Comparison of ENCODE assay signal across 11 cellular contexts in the genomic region with DNA sequence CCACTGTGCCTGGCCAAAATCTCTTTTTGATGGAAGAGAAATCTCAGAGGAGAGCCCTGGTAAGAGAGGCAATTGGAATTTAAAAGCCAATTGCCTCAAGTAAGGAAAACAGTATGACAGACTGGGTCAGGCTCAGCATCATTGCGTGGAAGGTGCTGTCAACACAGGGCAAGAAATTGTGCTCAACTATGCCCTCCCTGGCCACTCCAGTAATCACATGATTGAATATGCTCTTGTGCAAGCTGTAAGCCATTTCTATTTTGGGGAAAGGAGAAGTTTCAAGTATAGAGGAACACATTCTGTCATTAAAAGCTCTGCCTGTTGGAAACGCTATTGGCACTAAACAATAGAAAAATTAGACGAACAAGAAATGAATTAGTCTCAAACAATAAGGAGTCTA.
A peak's percentile ranks its signal among the peaks of the same experiment; 100 is the strongest.
DNase-seq lines count a peak whose midpoint lies in the region; ATAC-seq, FAIRE-seq and TF ChIP-seq lines count a peak whose summit lies in the region.
"Had no signal": no experiment of that assay in that cellular context is flagged by ENCODE, and none has a peak within 500 bp of the region (broad histone marks: within the 10 kb centered on the region; RNA-seq: fewer than 3 reads in every experiment).

No MANE protein-coding gene starts in this region.

- no peak overlapping the region for H3K9ac ChIP-seq in H1 (replicated peaks in 1 of 4; ENCODE audit: extremely low read depth in 1 of 4, low read depth in 3 of 4, low read length in 3 of 4)

- no peak for TF ChIP-seq EP300 in H1 (IDR thresholded peaks at IDR 0.05; ENCODE audit: borderline replicate concordance in 1 of 2, low read depth in 2 of 2, low read length in 2 of 2)
- TF ChIP-seq EP300 in transverse colon (IDR thresholded peaks at IDR 0.05; ENCODE audit: low read depth), result no peak

- no peak overlapping the region for H3K18ac ChIP-seq in H1 (ENCODE audit: extremely low read depth, low read length)

- no peaks in the 10 kb centered on the region for H3K79me2 ChIP-seq in H1 (ENCODE audit: control insufficient read depth in 1 of 2, insufficient read depth in 2 of 2, low read length in 2 of 2)

- no peak overlapping the region for H3K4me3 Mint-ChIP-seq in MCF 10A (ENCODE audit: unreplicated experiment)

- BruUV-seq in MCF 10A (replicated peaks; lab: Mats Ljungman, UMichigan), result no TSS peak

- POLR2A ChIA-PET in MCF 10A (lab: Yijun Ruan, JAX), result no interaction called here
- POLR2A ChIA-PET in H1 (lab: Charles Lee; ENCODE audit: partially characterized antibody), result no interaction called here

- no peak overlapping the region for H2AK5ac ChIP-seq in H1 (ENCODE audit: low read depth, low read length)

- no peak overlapping the region for H3K14ac ChIP-seq in H1 (ENCODE audit: insufficient read length)

- no peaks in the 10 kb centered on the region for H3K79me1 ChIP-seq in H1 (ENCODE audit: low read depth, low read length)

- no peak for TF ChIP-seq POLR2A in breast epithelium (IDR thresholded peaks at IDR 0.05)
- TF ChIP-seq POLR2A in H1 (IDR thresholded peaks at IDR 0.05; ENCODE audit: control extremely low read depth in 1 of 2, low read depth in 2 of 2, low read length in 2 of 2), result no peak
- TF ChIP-seq POLR2A in transverse colon (IDR thresholded peaks at IDR 0.05), result no peak

- H3K27ac ChIP-seq in breast epithelium (no peak overlapping the region), H1 (ENCODE audit: low read depth, low read length) (no peak overlapping the region), upper lobe of right lung (no peak overlapping the region), transverse colon (no peak overlapping the region)
- H3K27ac ChIP-seq: cardiac muscle cell had no signal

- no peak overlapping the region for H2BK15ac ChIP-seq in H1 (ENCODE audit: low read length)

- no peak overlapping the region for H2BK12ac ChIP-seq in H1 (ENCODE audit: low read depth, low read length)

- no peak overlapping the region for H4K5ac ChIP-seq in H1 (ENCODE audit: insufficient read length, low read depth, low read length)

- H3K4ac ChIP-seq in H1 (replicated peaks; ENCODE audit: insufficient read length, low read depth, low read length), result no peak overlapping the region

- no peak overlapping the region for H4K8ac ChIP-seq in H1 (ENCODE audit: extremely low read depth, insufficient read depth, low read length)

- H3K27me3 ChIP-seq in breast epithelium (no peaks in the 10 kb centered on the region), H1 (replicated peaks in 1 of 4; ENCODE audit: control insufficient read depth in 3 of 4, extremely low read depth in 1 of 4, insufficient read depth in 3 of 4, low read length in 3 of 4) (no peaks in the 10 kb centered on the region), upper lobe of right lung (no peaks in the 10 kb centered on the region), transverse colon (no peaks in the 10 kb centered on the region)
- H3K27me3 ChIP-seq: cardiac muscle cell had no signal

- no peak overlapping the region for H3K27ac Mint-ChIP-seq in MCF 10A (ENCODE audit: low read depth, unreplicated experiment)

- H3K9me3 Mint-ChIP-seq in MCF 10A (ENCODE audit: unreplicated experiment), result no peaks in the 10 kb centered on the region

- H3K4me2 ChIP-seq in H1 (ENCODE audit: insufficient read depth in 1 of 2, low read depth in 2 of 2, low read length in 2 of 2), result no peak overlapping the region

- intact Hi-C loops in MCF 10A (cut with micrococcal nuclease) (no loop called here), breast epithelium (cut with DNase I; ENCODE audit: low total_unique reads) (no loop called here), upper lobe of right lung (cut with DNase I) (no loop called here), transverse colon (cut with DNase I; ENCODE audit: low total_unique reads) (no loop called here)

- no peaks in the 10 kb centered on the region for H3K23me2 ChIP-seq in H1 (ENCODE audit: low read depth, low read length)

- 87% methylated on average over 3 of the region's 3 CpGs; no CpG with 5 or more reads in 1 of the 2 experiments for whole genome bisulfite sequencing in H1 (ENCODE audit: extremely low coverage in 1 of 2, insufficient coverage in 1 of 2, insufficient read length in 1 of 2, insufficient replicate concordance in 2 of 2, low coverage in 1 of 2, low lambda C conversion rate in 2 of 2, missing lambda C conversion rate in 1 of 2), 2 experiments
- WGBS in transverse colon (ENCODE audit: low coverage in 1 of 2), 2 donors, result 36 to 60% methylated on average over 2 to 3 of the region's 3 CpGs

- CTCF ChIA-PET in MCF 10A (lab: Yijun Ruan, JAX) (interaction anchor here (1.6 kb wide), 1 partner anchor 10 kb away, joined by 3 read pairs; no protein-coding TSS in a partner anchor), H1 (lab: Charles Lee; ENCODE audit: partially characterized antibody) (interaction anchor here (0.7 to 2.7 kb wide), 10 partner anchors 13 to 218 kb away, joined by 3 to 11 read pairs (median 4); no protein-coding TSS in a partner anchor)

- DNase-seq in MCF 10A (ENCODE audit: unreplicated experiment) (peak; percentile 23), breast epithelium (ENCODE audit: low spot score in 2 of 2) (no peak), NOMO-1 treated with DMSO at 0.1 percent for 48 hours (lab: John Stamatoyannopoulos, UW; ENCODE audit: unreplicated experiment) (peak; percentile 81), H1 (ENCODE audit: low read depth in 1 of 2, low spot score in 2 of 2) (no peak), upper lobe of right lung (no peak), transverse colon (no peak)
- DNase-seq: NCI-H146; stimulated activated naive CD4-positive, alpha-beta T cell treated with Interleukin-2 at 50 U/mL for 16 hours had no signal

- no peak overlapping the region; the same call in 1 of the 2 replicates for H2AFZ ChIP-seq in H1 (ENCODE audit: low read length)

- peak; percentile 75 for ATAC-seq in upper lobe of right lung
- no peak for ATAC-seq in GM19397 (IDR thresholded peaks at IDR 0.05; ENCODE audit: unreplicated experiment)
- no peak for ATAC-seq in GM19452 (IDR thresholded peaks at IDR 0.05; ENCODE audit: unreplicated experiment)

- no peaks in the 10 kb centered on the region for H3K27me3 Mint-ChIP-seq in MCF 10A (ENCODE audit: insufficient read depth, unreplicated experiment)

- no peak overlapping the region for H2BK5ac ChIP-seq in H1 (ENCODE audit: low read depth, low read length)

- H3K9me3 ChIP-seq in breast epithelium (no peaks in the 10 kb centered on the region), H1 (ENCODE audit: insufficient read depth in 2 of 2, low read depth in 1 of 2, low read length in 1 of 2) (no peaks in the 10 kb centered on the region), upper lobe of right lung (no peaks in the 10 kb centered on the region), transverse colon (no peaks in the 10 kb centered on the region)

- no peaks in the 10 kb centered on the region for H3K4me1 ChIP-seq in breast epithelium
- no peaks in the 10 kb centered on the region for H3K4me1 ChIP-seq in H1 (replicated peaks in 1 of 4; ENCODE audit: control insufficient read depth in 3 of 4, insufficient read depth in 4 of 4, low read length in 3 of 4)
- no peaks in the 10 kb centered on the region for H3K4me1 ChIP-seq in upper lobe of right lung
- H3K4me1 ChIP-seq in transverse colon, result no peaks in the 10 kb centered on the region

- no peak overlapping the region for H3K56ac ChIP-seq in H1 (replicated peaks; ENCODE audit: insufficient read length, low read depth, low read length)

- no peaks in the 10 kb centered on the region for H3K36me3 ChIP-seq in breast epithelium
- no peaks in the 10 kb centered on the region for H3K36me3 ChIP-seq in H1 (ENCODE audit: control insufficient read depth in 2 of 4, insufficient read depth in 4 of 4, low read length in 3 of 4)
- no peaks in the 10 kb centered on the region for H3K36me3 ChIP-seq in upper lobe of right lung
- H3K36me3 ChIP-seq in transverse colon, result no peaks in the 10 kb centered on the region
- H3K36me3 ChIP-seq: cardiac muscle cell had no signal

- H4K20me1 ChIP-seq in H1 (replicated peaks in 1 of 2; ENCODE audit: control insufficient read depth in 1 of 2, insufficient read depth in 2 of 2, low read length in 2 of 2), result no peaks in the 10 kb centered on the region

- no peak overlapping the region for H2BK20ac ChIP-seq in H1 (ENCODE audit: low read length)

- no peak overlapping the region for H3K23ac ChIP-seq in H1 (ENCODE audit: insufficient read length)

- H3K36me3 Mint-ChIP-seq in MCF 10A (ENCODE audit: insufficient read depth, unreplicated experiment), result no peaks in the 10 kb centered on the region

- TF ChIP-seq CTCF in MCF 10A (IDR thresholded peaks at IDR 0.05; ENCODE audit: unreplicated experiment), result no peak
- no peak for TF ChIP-seq CTCF in breast epithelium (IDR thresholded peaks at IDR 0.05)
- peak in 2 of 3 experiments; percentile 28 to 56; a peak in 3 of 4 replicates for TF ChIP-seq CTCF in H1 (IDR thresholded peaks at IDR 0.05; ENCODE audit: control extremely low read depth in 1 of 3, insufficient read depth in 1 of 3, low read depth in 1 of 3, low read length in 3 of 3)
- TF ChIP-seq CTCF in upper lobe of right lung (IDR thresholded peaks at IDR 0.05), result no peak
- no peak for TF ChIP-seq CTCF in transverse colon (IDR thresholded peaks at IDR 0.05)

- H2BK120ac ChIP-seq in H1 (replicated peaks; ENCODE audit: low read depth, low read length), result no peak overlapping the region

- H3K4me3 ChIP-seq in breast epithelium (no peak overlapping the region), H1 (ENCODE audit: extremely low read depth in 1 of 4, insufficient read depth in 2 of 4, low read depth in 3 of 4, low read length in 4 of 4) (no peak overlapping the region), upper lobe of right lung (no peak overlapping the region), transverse colon (no peak overlapping the region)
- H3K4me3 ChIP-seq: cardiac muscle cell had no signal

- peak; percentile 19 to 35; a peak in 3 of 4 replicates for TF ChIP-seq RAD21 in H1 (IDR thresholded peaks at IDR 0.05 in 1 of 2, conservative IDR thresholded peaks at IDR 0.05 in 1 of 2; ENCODE audit: low read depth in 2 of 2, low read length in 2 of 2)

- in situ Hi-C loops in transverse colon (cut with MboI; ENCODE audit: low pct_ligation_motif_present in 1 of 4, low pct_unique_long_range_greater_than_20kb in 1 of 4, low sequenced_read_pairs in 3 of 4), result no loop called here

- H4K91ac ChIP-seq in H1 (replicated peaks; ENCODE audit: insufficient read length, low read length), result no peak overlapping the region

- no peaks in the 10 kb centered on the region for H3K4me1 Mint-ChIP-seq in MCF 10A (ENCODE audit: insufficient read depth, unreplicated experiment)

- peak; percentile 69 for FAIRE-seq in H1 (lab: Jason Lieb, UNC)

TF ChIP-seq in H1, 55 proteins besides CTCF, POLR2A, EP300 and RAD21:
- TF ChIP-seq KDM1A (IDR thresholded peaks at IDR 0.05; ENCODE audit: borderline replicate concordance, low read length) (peak; percentile 58; the same call in 1 of the 2 replicates), CTBP2 (IDR thresholded peaks at IDR 0.05; ENCODE audit: borderline replicate concordance, insufficient read depth, insufficient read length, low read length) (no peak)
TF ChIP-seq in H1: peak in this region for 1.

Comparison
In these comparisons a context has a peak if more than half of its experiments do, and no peak if none do; other contexts are left out.
1. DNase-seq: peak in MCF 10A (single experiment) and NOMO-1 treated with DMSO at 0.1 percent for 48 hours (single experiment); none in breast epithelium (0 of 2), H1 (0 of 2), upper lobe of right lung (single experiment) and transverse colon (single experiment).
2. CTCF ChIP-seq: peak in H1 (2 of 3); none in MCF 10A (single experiment), breast epithelium (0 of 3), upper lobe of right lung (single experiment) and transverse colon (0 of 5).